Comparison of ENCODE assay signal across 14 cellular contexts in genomic region chr1:204401747-204402146, GRCh38.
"Had no signal": no experiment of that assay in that cellular context is flagged by ENCODE, and none has a peak within 500 bp of the region (broad histone marks: within the 10 kb centered on the region; RNA-seq: fewer than 3 reads in every experiment).

No MANE protein-coding gene starts in this region.

- ATAC-seq: activated CD4-positive, CD25-positive, alpha-beta regulatory T cell treated with anti-CD3 and anti-CD28 coated beads, Interleukin-2, amount 50 U/mL, for 24 hours; activated T-cell treated with anti-CD3 and anti-CD28 coated beads, Interleukin-2, amount 50 U/mL, for 72 hours; SK-N-SH treated with all-trans-retinoic acid at 6 μM for 48 hours; stimulated activated memory B cell treated with anti-CD40 and anti-IgM and Interleukin-4, amounts not matched to agents 10 μg/mL and 1 μg/mL and 100 μg/mL, for 72 hours had no signal

- H3K27me3 Mint-ChIP-seq: stimulated activated memory B cell treated with anti-CD40 and anti-IgM and Interleukin-4, amounts not matched to agents 10 μg/mL and 1 μg/mL and 100 μg/mL, for 72 hours had no signal

- H3K9me3 Mint-ChIP-seq: activated T-cell treated with anti-CD3 and anti-CD28 coated beads, Interleukin-2, amount 50 U/mL, for 72 hours; stimulated activated memory B cell treated with anti-CD40 and anti-IgM and Interleukin-4, amounts not matched to agents 10 μg/mL and 1 μg/mL and 100 μg/mL, for 72 hours had no signal

- DNase-seq: activated gamma-delta T cell treated with Interleukin-2 at 50 U/mL for 16 hours; activated T-cell treated with anti-CD3 and anti-CD28 coated beads, Interleukin-2, amount 50 U/mL, for 72 hours; heart right ventricle; kidney glomerular epithelial cell; left ventricle myocardium inferior; mammary epithelial cell; SIG-M5; sigmoid colon; stimulated activated CD4-positive, alpha-beta T cell treated with anti-CD3 and anti-CD28 coated beads, Interleukin-4, amount 100 ng/mL, for 24 hours; testis; upper lobe of left lung had no signal

- H3K4me3 Mint-ChIP-seq: activated T-cell treated with anti-CD3 and anti-CD28 coated beads, Interleukin-2, amount 50 U/mL, for 72 hours; stimulated activated memory B cell treated with anti-CD40 and anti-IgM and Interleukin-4, amounts not matched to agents 10 μg/mL and 1 μg/mL and 100 μg/mL, for 72 hours had no signal

- H3K27ac Mint-ChIP-seq: stimulated activated memory B cell treated with anti-CD40 and anti-IgM and Interleukin-4, amounts not matched to agents 10 μg/mL and 1 μg/mL and 100 μg/mL, for 72 hours had no signal
